Comparison of ENCODE assay signal across 20 cellular contexts in genomic region chr12:95054206-95054605, GRCh38.
"Had no signal": no experiment of that assay in that cellular context is flagged by ENCODE, and none has a peak within 500 bp of the region (broad histone marks: within the 10 kb centered on the region; RNA-seq: fewer than 3 reads in every experiment).

No MANE protein-coding gene starts in this region.

- H3K4me1 Mint-ChIP-seq: memory B cell had no signal

- H3K9me3 ChIP-seq: esophagus muscularis mucosa, gastrocnemius medialis, left ventricle myocardium inferior, lower lobe of right lung, neutrophil, psoas muscle, right lobe of liver, stomach, thoracic aorta had no signal

- DNase-seq: cortex of kidney; dorsolateral prefrontal cortex; effector memory CD4-positive, alpha-beta T cell; gastrocnemius medialis; left cardiac atrium; left ventricle myocardium inferior; lower lobe of right lung; psoas muscle; retina; right lobe of liver; stimulated activated naive CD4-positive, alpha-beta T cell; stomach; trophoblast cell had no signal

- H3K27me3 ChIP-seq: dorsolateral prefrontal cortex, esophagus muscularis mucosa, gastrocnemius medialis, neutrophil, right lobe of liver, stomach had no signal

- ATAC-seq: gastrocnemius medialis, left cardiac atrium, psoas muscle, right lobe of liver had no signal

- H3K9me3 Mint-ChIP-seq: memory B cell, mesothelial cell of epicardium, nephron had no signal

- H3K27ac Mint-ChIP-seq: memory B cell, mesothelial cell of epicardium, nephron had no signal

- H3K27me3 Mint-ChIP-seq: memory B cell had no signal

- H3K4me3 ChIP-seq: dorsolateral prefrontal cortex, esophagus muscularis mucosa, gastrocnemius medialis, left ventricle myocardium inferior, lower lobe of right lung, psoas muscle, right lobe of liver, stomach, thoracic aorta had no signal

- H3K4me3 Mint-ChIP-seq: memory B cell, mesothelial cell of epicardium, nephron had no signal

- H3K4me1 ChIP-seq: gastrocnemius medialis, lower lobe of right lung, psoas muscle, right lobe of liver, stomach had no signal

- H3K27ac ChIP-seq: dorsolateral prefrontal cortex, epithelial cell of prostate, esophagus muscularis mucosa, gastrocnemius medialis, left ventricle myocardium inferior, lower lobe of right lung, neutrophil, psoas muscle, right lobe of liver, stomach, thoracic aorta had no signal
